13 cellular contexts compared by ENCODE assay signal in genomic region chr2:173109253-173110188, GRCh38. TPM values are rescaled to one million over a fixed set of nuclear protein-coding genes. Genes with fewer than 3 reads are reported as not detected.
DNase-seq lines count a peak whose midpoint lies in the region; ATAC-seq and TF ChIP-seq lines count a peak whose summit lies in the region.
"Had no signal": no experiment of that assay in that cellular context is flagged by ENCODE, and none has a peak within 500 bp of the region (broad histone marks: within the 10 kb centered on the region; RNA-seq: fewer than 3 reads in every experiment).

No MANE protein-coding gene starts in this region.

- H3K9me3 ChIP-seq in right atrium auricular region, result peaks cover 0 to 5% of the 10 kb centered on the region in 2 donors
- H3K9me3 ChIP-seq in uterus, result no peaks in the 10 kb centered on the region
- H3K9me3 ChIP-seq: BE2C, spleen had no signal

- no peak for ATAC-seq in Right ventricle myocardium superior (ENCODE audit: poor library complexity)
- ATAC-seq in left lobe of liver, result no peak
- ATAC-seq in HG02678 (IDR thresholded peaks at IDR 0.05; ENCODE audit: unreplicated experiment), result no peak

- no peaks in the 10 kb centered on the region for H3K27me3 ChIP-seq in right atrium auricular region
- H3K27me3 ChIP-seq in uterus, result no peaks in the 10 kb centered on the region
- H3K27me3 ChIP-seq: BE2C, spleen had no signal

- H3K4me1 ChIP-seq in right atrium auricular region, result peaks cover 0 to 19% of the 10 kb centered on the region in 2 donors
- no peaks in the 10 kb centered on the region for H3K4me1 ChIP-seq in uterus
- H3K4me1 ChIP-seq: BE2C, spleen had no signal

- intact Hi-C loops in Right ventricle myocardium superior (cut with DNase I), result no loop called here
- intact Hi-C loops in uterus (cut with DNase I; ENCODE audit: low total_unique reads), result no loop called here

- DNase-seq in right atrium auricular region (ENCODE audit: low spot score) (no peak), Right ventricle myocardium superior (no peak), amniotic stem cell (lab: John Stamatoyannopoulos, UW) (peak; percentile 32), kidney tubule cell (ENCODE audit: low spot score) (peak; percentile 60), uterus (no peak), left lobe of liver (ENCODE audit: low spot score) (no peak)
- DNase-seq in stimulated activated CD4-positive, alpha-beta T cell treated with anti-CD3 and anti-CD28 coated beads, Interleukin-1b, Interleukin-23, amount 100 ng/mL, for 48 hours, result no peak
- DNase-seq: BE2C; effector CD8-positive, alpha-beta T cell; NCI-H748 treated with DMSO at 0.1 percent for 48 hours; spleen; stimulated activated naive CD4-positive, alpha-beta T cell had no signal

- no peak for TF ChIP-seq CTCF in right atrium auricular region (IDR thresholded peaks at IDR 0.05)
- no peak for TF ChIP-seq CTCF in uterus (IDR thresholded peaks at IDR 0.05)

- H3K36me3 ChIP-seq in right atrium auricular region (no peaks in the 10 kb centered on the region), uterus (no peaks in the 10 kb centered on the region)
- H3K36me3 ChIP-seq: BE2C, spleen had no signal

- H3K4me3 ChIP-seq in right atrium auricular region, result no peak overlapping the region
- no peak overlapping the region for H3K4me3 ChIP-seq in uterus
- H3K4me3 ChIP-seq: spleen had no signal

- TF ChIP-seq POLR2A in uterus (IDR thresholded peaks at IDR 0.05), result no peak

- H3K27ac ChIP-seq in right atrium auricular region (peak overlapping the region; percentile 21 to 67), uterus (peak overlapping the region; percentile 42 to 63)
- H3K27ac ChIP-seq: spleen had no signal

RNA-seq across cellular contexts. Expression of gene MAP3K20, which starts 33.9 kb away (rescaled TPM):
- 100 to 1,000 TPM; 141 to 223 TPM for total RNA-seq in right atrium auricular region
- 402 TPM for total RNA-seq in Right ventricle myocardium superior
- 100 to 1,000 TPM in 2 of 4 donors, 10 to 100 TPM in 2; 47.6 to 183 (median 124) TPM for total RNA-seq in uterus
- total RNA-seq in left lobe of liver, result 13.7 TPM

Comparison
In these comparisons a context has a peak if more than half of its experiments do, and no peak if none do; other contexts are left out.
1. DNase-seq: peak in amniotic stem cell (single experiment) and kidney tubule cell (single experiment); none in right atrium auricular region (single experiment), Right ventricle myocardium superior (single experiment), uterus (0 of 2), stimulated activated CD4-positive, alpha-beta T cell treated with anti-CD3 and anti-CD28 coated beads, Interleukin-1b, Interleukin-23, amount 100 ng/mL, for 48 hours (single experiment) and left lobe of liver (single experiment).